2 cellular contexts compared by ENCODE assay signal in the genomic region with DNA sequence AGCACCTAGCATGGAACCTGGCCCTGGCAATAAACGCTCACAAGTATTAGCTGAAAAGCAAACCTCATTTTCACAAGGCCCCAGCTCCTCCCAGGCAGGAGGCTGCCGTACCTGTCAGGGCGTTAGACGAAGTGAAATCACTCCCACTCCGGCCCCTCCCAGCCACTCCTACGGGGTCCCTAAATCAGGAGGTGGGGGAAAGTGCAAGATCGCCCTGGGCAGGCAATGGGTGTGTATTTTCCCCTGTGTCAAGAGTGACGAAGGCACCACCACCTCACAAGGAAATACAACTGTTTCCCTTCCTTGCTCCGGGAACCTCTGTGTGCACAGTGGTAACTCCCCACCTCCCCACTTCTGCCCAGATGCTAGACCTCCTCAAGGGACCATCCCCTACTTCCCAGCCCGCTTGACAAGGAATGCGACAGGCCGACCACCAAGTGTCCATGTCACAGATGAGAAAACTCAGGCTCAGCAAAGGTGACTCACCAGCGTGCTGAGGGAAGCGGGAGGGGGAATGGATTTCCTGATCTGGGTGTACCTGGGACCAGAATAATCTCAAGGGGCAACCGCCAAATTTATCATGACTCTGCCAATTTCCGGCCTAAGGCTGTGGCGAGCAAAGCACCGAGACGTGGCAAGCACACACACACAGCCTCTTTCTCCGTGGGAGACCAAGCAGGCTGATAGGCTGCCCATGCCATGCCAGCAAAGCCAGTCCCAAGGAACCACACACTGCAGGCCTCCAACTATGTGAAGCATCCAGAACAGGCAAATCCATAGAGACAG.
TF ChIP-seq lines count a peak whose summit lies in the region.

No MANE protein-coding gene starts in this region.

TF ChIP-seq in HEK293, 187 proteins besides CTCF, POLR2A, EP300 and RAD21 (continued from another document):
- no peak for TF ChIP-seq ZNF175 (tag by site-specific recombination; IDR thresholded peaks at IDR 0.05)
- no peak for TF ChIP-seq ZNF121 (tag by site-specific recombination; IDR thresholded peaks at IDR 0.05)
- TF ChIP-seq ZNF777 (tag by site-specific recombination; IDR thresholded peaks at IDR 0.05; ENCODE audit: borderline replicate concordance): no peak
- no peak for TF ChIP-seq ZNF132 (tag by site-specific recombination; IDR thresholded peaks at IDR 0.05; ENCODE audit: borderline replicate concordance)
- TF ChIP-seq SP7 (tag by site-specific recombination; IDR thresholded peaks at IDR 0.05): no peak
- TF ChIP-seq, protein P1, sequence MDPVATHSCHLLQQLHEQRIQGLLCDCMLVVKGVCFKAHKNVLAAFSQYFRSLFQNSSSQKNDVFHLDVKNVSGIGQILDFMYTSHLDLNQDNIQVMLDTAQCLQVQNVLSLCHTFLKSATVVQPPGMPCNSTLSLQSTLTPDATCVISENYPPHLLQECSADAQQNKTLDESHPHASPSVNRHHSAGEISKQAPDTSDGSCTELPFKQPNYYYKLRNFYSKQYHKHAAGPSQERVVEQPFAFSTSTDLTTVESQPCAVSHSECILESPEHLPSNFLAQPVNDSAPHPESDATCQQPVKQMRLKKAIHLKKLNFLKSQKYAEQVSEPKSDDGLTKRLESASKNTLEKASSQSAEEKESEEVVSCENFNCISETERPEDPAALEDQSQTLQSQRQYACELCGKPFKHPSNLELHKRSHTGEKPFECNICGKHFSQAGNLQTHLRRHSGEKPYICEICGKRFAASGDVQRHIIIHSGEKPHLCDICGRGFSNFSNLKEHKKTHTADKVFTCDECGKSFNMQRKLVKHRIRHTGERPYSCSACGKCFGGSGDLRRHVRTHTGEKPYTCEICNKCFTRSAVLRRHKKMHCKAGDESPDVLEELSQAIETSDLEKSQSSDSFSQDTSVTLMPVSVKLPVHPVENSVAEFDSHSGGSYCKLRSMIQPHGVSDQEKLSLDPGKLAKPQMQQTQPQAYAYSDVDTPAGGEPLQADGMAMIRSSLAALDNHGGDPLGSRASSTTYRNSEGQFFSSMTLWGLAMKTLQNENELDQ (tag by site-specific recombination; IDR thresholded peaks at IDR 0.05; ENCODE audit: low read depth): no peak
- TF ChIP-seq MZF1 (tag by site-specific recombination; IDR thresholded peaks at IDR 0.05; ENCODE audit: borderline replicate concordance): no peak

TF ChIP-seq in WTC11, 78 proteins besides CTCF, POLR2A, EP300 and RAD21 (continued from another document):
- TF ChIP-seq, protein P2, sequence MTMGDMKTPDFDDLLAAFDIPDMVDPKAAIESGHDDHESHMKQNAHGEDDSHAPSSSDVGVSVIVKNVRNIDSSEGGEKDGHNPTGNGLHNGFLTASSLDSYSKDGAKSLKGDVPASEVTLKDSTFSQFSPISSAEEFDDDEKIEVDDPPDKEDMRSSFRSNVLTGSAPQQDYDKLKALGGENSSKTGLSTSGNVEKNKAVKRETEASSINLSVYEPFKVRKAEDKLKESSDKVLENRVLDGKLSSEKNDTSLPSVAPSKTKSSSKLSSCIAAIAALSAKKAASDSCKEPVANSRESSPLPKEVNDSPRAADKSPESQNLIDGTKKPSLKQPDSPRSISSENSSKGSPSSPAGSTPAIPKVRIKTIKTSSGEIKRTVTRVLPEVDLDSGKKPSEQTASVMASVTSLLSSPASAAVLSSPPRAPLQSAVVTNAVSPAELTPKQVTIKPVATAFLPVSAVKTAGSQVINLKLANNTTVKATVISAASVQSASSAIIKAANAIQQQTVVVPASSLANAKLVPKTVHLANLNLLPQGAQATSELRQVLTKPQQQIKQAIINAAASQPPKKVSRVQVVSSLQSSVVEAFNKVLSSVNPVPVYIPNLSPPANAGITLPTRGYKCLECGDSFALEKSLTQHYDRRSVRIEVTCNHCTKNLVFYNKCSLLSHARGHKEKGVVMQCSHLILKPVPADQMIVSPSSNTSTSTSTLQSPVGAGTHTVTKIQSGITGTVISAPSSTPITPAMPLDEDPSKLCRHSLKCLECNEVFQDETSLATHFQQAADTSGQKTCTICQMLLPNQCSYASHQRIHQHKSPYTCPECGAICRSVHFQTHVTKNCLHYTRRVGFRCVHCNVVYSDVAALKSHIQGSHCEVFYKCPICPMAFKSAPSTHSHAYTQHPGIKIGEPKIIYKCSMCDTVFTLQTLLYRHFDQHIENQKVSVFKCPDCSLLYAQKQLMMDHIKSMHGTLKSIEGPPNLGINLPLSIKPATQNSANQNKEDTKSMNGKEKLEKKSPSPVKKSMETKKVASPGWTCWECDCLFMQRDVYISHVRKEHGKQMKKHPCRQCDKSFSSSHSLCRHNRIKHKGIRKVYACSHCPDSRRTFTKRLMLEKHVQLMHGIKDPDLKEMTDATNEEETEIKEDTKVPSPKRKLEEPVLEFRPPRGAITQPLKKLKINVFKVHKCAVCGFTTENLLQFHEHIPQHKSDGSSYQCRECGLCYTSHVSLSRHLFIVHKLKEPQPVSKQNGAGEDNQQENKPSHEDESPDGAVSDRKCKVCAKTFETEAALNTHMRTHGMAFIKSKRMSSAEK (CRISPR knock-in tag; IDR thresholded peaks at IDR 0.05; ENCODE audit: borderline replicate concordance): no peak
- TF ChIP-seq RELA (CRISPR knock-in tag; IDR thresholded peaks at IDR 0.05; ENCODE audit: borderline replicate concordance): no peak
- no peak for TF ChIP-seq ZNF232 (CRISPR knock-in tag; IDR thresholded peaks at IDR 0.05)
- no peak for TF ChIP-seq HMGA2 (CRISPR knock-in tag; IDR thresholded peaks at IDR 0.05)
- TF ChIP-seq, protein P3, sequence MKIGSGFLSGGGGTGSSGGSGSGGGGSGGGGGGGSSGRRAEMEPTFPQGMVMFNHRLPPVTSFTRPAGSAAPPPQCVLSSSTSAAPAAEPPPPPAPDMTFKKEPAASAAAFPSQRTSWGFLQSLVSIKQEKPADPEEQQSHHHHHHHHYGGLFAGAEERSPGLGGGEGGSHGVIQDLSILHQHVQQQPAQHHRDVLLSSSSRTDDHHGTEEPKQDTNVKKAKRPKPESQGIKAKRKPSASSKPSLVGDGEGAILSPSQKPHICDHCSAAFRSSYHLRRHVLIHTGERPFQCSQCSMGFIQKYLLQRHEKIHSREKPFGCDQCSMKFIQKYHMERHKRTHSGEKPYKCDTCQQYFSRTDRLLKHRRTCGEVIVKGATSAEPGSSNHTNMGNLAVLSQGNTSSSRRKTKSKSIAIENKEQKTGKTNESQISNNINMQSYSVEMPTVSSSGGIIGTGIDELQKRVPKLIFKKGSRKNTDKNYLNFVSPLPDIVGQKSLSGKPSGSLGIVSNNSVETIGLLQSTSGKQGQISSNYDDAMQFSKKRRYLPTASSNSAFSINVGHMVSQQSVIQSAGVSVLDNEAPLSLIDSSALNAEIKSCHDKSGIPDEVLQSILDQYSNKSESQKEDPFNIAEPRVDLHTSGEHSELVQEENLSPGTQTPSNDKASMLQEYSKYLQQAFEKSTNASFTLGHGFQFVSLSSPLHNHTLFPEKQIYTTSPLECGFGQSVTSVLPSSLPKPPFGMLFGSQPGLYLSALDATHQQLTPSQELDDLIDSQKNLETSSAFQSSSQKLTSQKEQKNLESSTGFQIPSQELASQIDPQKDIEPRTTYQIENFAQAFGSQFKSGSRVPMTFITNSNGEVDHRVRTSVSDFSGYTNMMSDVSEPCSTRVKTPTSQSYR (CRISPR knock-in tag; IDR thresholded peaks at IDR 0.05): no peak
- TF ChIP-seq PRRX2 (CRISPR knock-in tag; IDR thresholded peaks at IDR 0.05): no peak
- TF ChIP-seq STAT6 (CRISPR knock-in tag; conservative IDR thresholded peaks at IDR 0.05; ENCODE audit: low read depth): no peak
- TF ChIP-seq ZNF263 (CRISPR knock-in tag; IDR thresholded peaks at IDR 0.05; ENCODE audit: low read depth): no peak
- TF ChIP-seq TEAD4 (CRISPR knock-in tag; IDR thresholded peaks at IDR 0.05): no peak
- TF ChIP-seq NFYB (CRISPR knock-in tag; conservative IDR thresholded peaks at IDR 0.05; ENCODE audit: low read depth): no peak
